In genomic region chr10:1047937-1048336, GRCh38 we compare ENCODE assay signal across 8 cellular contexts. TPM values are rescaled to one million over a fixed set of nuclear protein-coding genes. Genes with fewer than 3 reads are reported as not detected.
DNase-seq lines count a peak whose midpoint lies in the region; ATAC-seq and TF ChIP-seq lines count a peak whose summit lies in the region.

No MANE protein-coding gene starts in this region.

- H3K4me2 ChIP-seq in smooth muscle cell: peak overlapping the region; percentile 92

- peaks cover 67% of the 10 kb centered on the region for H4K20me1 ChIP-seq in smooth muscle cell (ENCODE audit: low read depth)

- H2AFZ ChIP-seq in smooth muscle cell (ENCODE audit: low read depth): no peak overlapping the region

- 2% methylated on average over 15 of the region's 15 CpGs for WGBS in smooth muscle cell (ENCODE audit: low lambda C conversion rate)

- peaks cover 75% of the 10 kb centered on the region for H3K79me2 ChIP-seq in smooth muscle cell (ENCODE audit: low read depth)

- H3K27ac ChIP-seq in right atrium auricular region (peak overlapping the region; percentile 99 to 100), smooth muscle cell (ENCODE audit: low read depth) (peak overlapping the region; percentile 99)

- peak overlapping the region; percentile 94 for H3K9ac ChIP-seq in smooth muscle cell (ENCODE audit: low read depth)

- H3K4me3 ChIP-seq in WI38 (ENCODE audit: low read depth, low read length): peak overlapping the region; percentile 87
- peak overlapping the region; percentile 80 to 89 for H3K4me3 ChIP-seq in right atrium auricular region
- H3K4me3 ChIP-seq in smooth muscle cell: peak overlapping the region; percentile 82

- peaks cover 22% of the 10 kb centered on the region for H3K36me3 ChIP-seq in right atrium auricular region
- H3K36me3 ChIP-seq in smooth muscle cell (ENCODE audit: low read depth): peaks cover 4% of the 10 kb centered on the region

- ATAC-seq in GM21825 (IDR thresholded peaks at IDR 0.05; ENCODE audit: unreplicated experiment) (no peak), GM18519 (IDR thresholded peaks at IDR 0.05; ENCODE audit: low FRiP score, unreplicated experiment) (no peak)

- H3K4me1 ChIP-seq in right atrium auricular region (peaks cover 0 to 51% of the 10 kb centered on the region in 2 donors), smooth muscle cell (ENCODE audit: low read depth) (peaks cover 14% of the 10 kb centered on the region)

- no peak for TF ChIP-seq CTCF in WI38 (IDR thresholded peaks at IDR 0.05; ENCODE audit: low read depth, low read length)
- TF ChIP-seq CTCF in right atrium auricular region (IDR thresholded peaks at IDR 0.05): no peak
- TF ChIP-seq CTCF in smooth muscle cell (IDR thresholded peaks at IDR 0.05; ENCODE audit: borderline replicate concordance, insufficient read depth, poor library complexity, severe bottlenecking): no peak

- H3F3A ChIP-seq in smooth muscle cell (ENCODE audit: low read depth): peaks cover 36% of the 10 kb centered on the region

- peak; percentile 12 for DNase-seq in NCI-H2227 (lab: John Stamatoyannopoulos, UW; ENCODE audit: unreplicated experiment)
- no peak for DNase-seq in NCI-H2227 treated with DMSO at 0.1 percent for 48 hours (lab: John Stamatoyannopoulos, UW)
- no peak for DNase-seq in right atrium auricular region (ENCODE audit: low spot score)
- no peak for DNase-seq in smooth muscle cell (lab: John Stamatoyannopoulos, UW; ENCODE audit: unreplicated experiment)
- no peak for DNase-seq in GOT3 (lab: John Stamatoyannopoulos, UW)

- H3K27me3 ChIP-seq in right atrium auricular region (no peaks in the 10 kb centered on the region), smooth muscle cell (ENCODE audit: low read depth) (no peaks in the 10 kb centered on the region)

- H3K9me3 ChIP-seq in right atrium auricular region (no peaks in the 10 kb centered on the region), smooth muscle cell (replicated peaks; ENCODE audit: low read depth) (no peaks in the 10 kb centered on the region)

RNA-seq across cellular contexts. Expression of gene IDI1, which starts 1.0 kb away (rescaled TPM):
- 10 to 100 TPM; 16.7 to 24.3 TPM for total RNA-seq in right atrium auricular region
- total RNA-seq in smooth muscle cell: 142 and 240 TPM in 2 replicates
- polyA plus RNA-seq in smooth muscle cell: 136 and 165 TPM in 2 replicates

RNA-seq across cellular contexts. Expression of gene WDR37, which starts 8.2 kb away (rescaled TPM):
- total RNA-seq in right atrium auricular region (10 to 100 TPM; 19.4 to 20.2 TPM), smooth muscle cell (10.7 and 14.0 TPM in 2 replicates)
- polyA plus RNA-seq in smooth muscle cell: 10.5 and 12.8 TPM in 2 replicates

RNA-seq across cellular contexts. Expression of gene IDI2, which starts 22.3 kb away (rescaled TPM):
- total RNA-seq in right atrium auricular region: under 1 TPM in 1 of 2 donors, not detected in 1; 0.24 TPM
- not detected in 2 replicates for total RNA-seq in smooth muscle cell
- polyA plus RNA-seq in smooth muscle cell: not detected in 2 replicates

RNA-seq across cellular contexts. Expression of gene GTPBP4, which starts 59.7 kb away (rescaled TPM):
- total RNA-seq in right atrium auricular region (10 to 100 TPM; 14.4 to 14.6 TPM), smooth muscle cell (36.8 and 52.1 TPM in 2 replicates)
- 42.5 and 60.5 TPM in 2 replicates for polyA plus RNA-seq in smooth muscle cell
